Comparison of ENCODE assay signal across 8 cellular contexts in the genomic region with DNA sequence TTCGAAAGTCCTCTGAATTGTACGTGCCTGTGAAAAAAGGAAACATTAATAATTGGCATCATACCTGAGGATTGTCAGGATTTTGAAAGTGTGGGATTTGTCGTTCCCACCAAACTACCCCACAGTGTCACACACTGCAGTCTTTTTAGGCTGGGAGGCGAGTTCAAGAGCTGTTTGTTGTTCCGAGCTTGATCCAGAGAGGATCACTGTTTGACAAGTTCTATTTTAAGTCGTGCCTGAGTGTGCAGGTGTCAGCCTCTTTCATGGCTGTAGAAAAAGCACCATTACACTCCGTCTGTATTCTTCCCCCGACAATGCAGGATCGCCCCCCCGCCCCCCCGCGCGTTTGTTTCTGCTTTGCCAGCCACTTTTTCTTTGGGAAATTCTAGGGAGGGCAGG. TPM values are rescaled to one million over a fixed set of nuclear protein-coding genes. Genes with fewer than 3 reads are reported as not detected.
A peak's percentile ranks its signal among the peaks of the same experiment; 100 is the strongest.
DNase-seq lines count a peak whose midpoint lies in the region; ATAC-seq and TF ChIP-seq lines count a peak whose summit lies in the region.

No MANE protein-coding gene starts in this region.

- peak overlapping the region; percentile 68 for H3K4me3 ChIP-seq in astrocyte of the spinal cord (ENCODE audit: low read depth, low read length)
- H3K4me3 ChIP-seq in left lung, result peak overlapping the region; percentile 68 to 74
- H3K4me3 ChIP-seq in tibial artery, result peak overlapping the region; percentile 67 to 86

- H3K27ac Mint-ChIP-seq in activated CD4-positive, alpha-beta T cell treated with anti-CD3 and anti-CD28 coated beads, Interleukin-2, amount 10 ng/mL, durations not matched to agents 24 days and 14 days, result no peak overlapping the region

- peaks cover 48% of the 10 kb centered on the region for H3K27me3 Mint-ChIP-seq in activated CD4-positive, alpha-beta T cell treated with anti-CD3 and anti-CD28 coated beads, Interleukin-2, amount 10 ng/mL, durations not matched to agents 24 days and 14 days

- H3K36me3 ChIP-seq in left lung (no peaks in the 10 kb centered on the region), tibial artery (no peaks in the 10 kb centered on the region)

- in situ Hi-C loops in astrocyte of the spinal cord (cut with HindIII; ENCODE audit: low sequenced_read_pairs), result no loop called here

- H3K4me1 ChIP-seq in left lung, result peaks cover 3 to 19% of the 10 kb centered on the region in 2 donors
- H3K4me1 ChIP-seq in tibial artery, result peaks cover 0 to 22% (median 10%) of the 10 kb centered on the region in 4 donors

- peak overlapping the region; percentile 91 for H3K4me3 Mint-ChIP-seq in activated CD4-positive, alpha-beta T cell treated with anti-CD3 and anti-CD28 coated beads, Interleukin-2, amount 10 ng/mL, durations not matched to agents 24 days and 14 days

- no peaks in the 10 kb centered on the region for H3K36me3 Mint-ChIP-seq in activated CD4-positive, alpha-beta T cell treated with anti-CD3 and anti-CD28 coated beads, Interleukin-2, amount 10 ng/mL, durations not matched to agents 24 days and 14 days (ENCODE audit: low read depth)

- no peak for TF ChIP-seq CTCF in astrocyte of the spinal cord (IDR thresholded peaks at IDR 0.05; ENCODE audit: low read depth, low read length)
- no peak for TF ChIP-seq CTCF in left lung (IDR thresholded peaks at IDR 0.05)
- TF ChIP-seq CTCF in tibial artery (IDR thresholded peaks at IDR 0.05), result no peak

- intact Hi-C loops in activated CD4-positive, alpha-beta T cell treated with anti-CD3 and anti-CD28 coated beads, Interleukin-2, amount 10 ng/mL, durations not matched to agents 24 days and 14 days (cut with micrococcal nuclease), result loop anchor here (5.0 to 10.0 kb wide), 2 partner anchors 216 to 533 kb away; a partner anchor contains a TSS
- intact Hi-C loops in left lung (cut with DNase I) (no loop called here), tibial artery (cut with DNase I; ENCODE audit: low total_unique reads) (no loop called here)

- H3K9me3 ChIP-seq in left lung, result no peaks in the 10 kb centered on the region
- no peaks in the 10 kb centered on the region for H3K9me3 ChIP-seq in tibial artery

- no peak for DNase-seq in activated CD4-positive, alpha-beta T cell treated with anti-CD3 and anti-CD28 coated beads, Interleukin-2, amount 10 ng/mL, durations not matched to agents 24 days and 14 days
- no peak for DNase-seq in activated CD4-positive, alpha-beta T cell treated with anti-CD3 and anti-CD28 coated beads for 1 hour
- DNase-seq in astrocyte of the spinal cord (ENCODE audit: low read depth, low spot score), result no peak
- DNase-seq in left lung, result no peak
- DNase-seq in tibial artery, result no peak
- DNase-seq in HUDEP-2 (lab: John Stamatoyannopoulos, UW; ENCODE audit: unreplicated experiment in 76 of 76), result no peak

- H3K27me3 ChIP-seq in left lung (peaks cover 16 to 64% of the 10 kb centered on the region in 2 donors), tibial artery (no peaks in the 10 kb centered on the region)

- H3K4me1 Mint-ChIP-seq in activated CD4-positive, alpha-beta T cell treated with anti-CD3 and anti-CD28 coated beads, Interleukin-2, amount 10 ng/mL, durations not matched to agents 24 days and 14 days, result peaks cover 14% of the 10 kb centered on the region

- ATAC-seq in left lung (peak; percentile 39), GM21723 (IDR thresholded peaks at IDR 0.05; ENCODE audit: unreplicated experiment) (no peak), HG02623 (IDR thresholded peaks at IDR 0.05; ENCODE audit: unreplicated experiment) (no peak)

- H3K27ac ChIP-seq in left lung, result no peak overlapping the region
- peak overlapping the region; percentile 62 to 78 for H3K27ac ChIP-seq in tibial artery

- no peaks in the 10 kb centered on the region for H3K9me3 Mint-ChIP-seq in activated CD4-positive, alpha-beta T cell treated with anti-CD3 and anti-CD28 coated beads, Interleukin-2, amount 10 ng/mL, durations not matched to agents 24 days and 14 days

RNA-seq across cellular contexts. Expression of a gene that starts 0.6 kb away (rescaled TPM):
- total RNA-seq in activated CD4-positive, alpha-beta T cell treated with anti-CD3 and anti-CD28 coated beads, Interleukin-2, amount 10 ng/mL, durations not matched to agents 24 days and 14 days, result 0.07 and 0.14 TPM in 2 replicates
- 1 to 10 TPM; 5.9 to 7.1 TPM for total RNA-seq in left lung

Comparison
In these comparisons a context has a peak if more than half of its experiments do, and no peak if none do; other contexts are left out.
1. H3K27ac ChIP-seq: peak in tibial artery (2 of 2); none in left lung (0 of 2).
2. Peak in every context shown above with its lines, with median percentiles within 50 percentile points of each other: H3K4me3 ChIP-seq.